ENCODE assay signal across 1 cellular context in the genomic region with DNA sequence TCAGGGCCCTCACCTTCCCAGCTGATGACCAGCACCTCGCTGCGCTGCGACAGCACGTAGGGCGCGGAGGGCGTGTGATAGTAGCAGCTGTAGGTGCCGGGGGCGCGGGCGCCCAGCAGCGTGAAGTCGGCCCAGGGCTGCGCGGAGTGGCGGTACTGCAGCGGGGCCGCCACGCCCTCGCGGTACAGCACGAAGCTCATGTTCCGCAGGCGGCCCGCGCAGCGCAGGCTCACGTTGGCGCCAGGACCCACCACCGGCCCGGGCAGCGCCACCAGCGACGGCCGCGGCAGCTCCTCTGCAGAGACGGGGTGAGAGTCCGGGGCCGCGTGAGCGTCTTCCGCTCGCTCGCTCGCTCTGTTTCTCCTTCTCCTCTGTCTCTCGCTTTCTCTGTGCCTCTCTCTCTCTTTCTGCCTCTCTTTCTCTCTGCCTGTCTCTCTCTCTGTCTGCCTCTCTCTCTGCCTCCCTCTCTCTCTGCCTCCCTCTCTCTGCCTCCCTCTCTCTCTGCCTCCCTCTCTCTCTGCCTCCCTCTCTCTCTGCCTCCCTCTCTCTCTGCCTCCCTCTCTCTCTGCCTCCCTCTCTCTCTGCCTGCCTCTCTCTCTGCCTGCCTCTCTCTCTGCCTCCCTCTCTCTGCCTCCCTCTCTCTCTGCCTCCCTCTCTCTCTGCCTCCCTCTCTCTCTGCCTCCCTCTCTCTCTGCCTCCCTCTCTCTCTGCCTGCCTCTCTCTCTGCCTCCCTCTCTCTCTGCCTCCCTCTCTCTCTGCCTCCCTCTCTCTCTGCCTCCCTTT.
A peak's percentile ranks its signal among the peaks of the same experiment; 100 is the strongest.
TF ChIP-seq lines count a peak whose summit lies in the region.

No MANE protein-coding gene starts in this region.

TF ChIP-seq in endothelial cell of umbilical vein, 7 proteins besides CTCF, POLR2A, EP300 and RAD21:
- TF ChIP-seq EZH2 (IDR thresholded peaks at IDR 0.05; ENCODE audit: borderline replicate concordance, low read depth, low read length, severe bottlenecking) = peak; percentile 45
- TF ChIP-seq, protein P1, sequence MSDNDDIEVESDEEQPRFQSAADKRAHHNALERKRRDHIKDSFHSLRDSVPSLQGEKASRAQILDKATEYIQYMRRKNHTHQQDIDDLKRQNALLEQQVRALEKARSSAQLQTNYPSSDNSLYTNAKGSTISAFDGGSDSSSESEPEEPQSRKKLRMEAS (IDR thresholded peaks at IDR 0.05; ENCODE audit: insufficient read depth, insufficient read length) = peak; percentile 32
